ENCODE assay signal across 9 cellular contexts in the genomic region with DNA sequence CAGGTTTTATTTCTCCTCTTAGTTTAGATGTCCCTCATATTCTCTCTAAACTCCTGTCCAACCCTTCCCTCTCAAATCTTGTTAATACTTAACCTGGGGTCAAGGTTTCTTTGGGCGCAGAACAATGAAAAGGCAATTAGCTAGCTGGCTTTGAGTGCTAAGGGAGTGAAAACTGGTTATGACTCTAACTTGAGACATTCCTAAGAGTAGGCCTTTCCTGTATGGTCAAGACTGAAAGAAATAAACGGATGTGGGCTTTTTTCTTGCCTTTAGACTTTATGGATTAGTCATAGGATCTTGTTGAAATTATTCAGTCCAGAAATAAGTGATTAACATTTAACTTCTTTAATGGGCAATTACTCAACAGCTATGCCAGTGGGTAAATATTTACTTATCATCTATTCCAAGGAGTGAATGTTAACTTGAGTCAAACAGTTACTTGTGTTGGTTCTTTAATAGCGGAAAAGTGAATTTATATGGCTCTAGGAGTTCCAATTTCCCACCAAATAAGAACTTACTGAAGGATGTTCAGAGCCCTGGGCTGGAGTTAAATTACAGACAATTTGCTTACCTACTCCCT.
DNase-seq lines count a peak whose midpoint lies in the region.
"Had no signal": no experiment of that assay in that cellular context is flagged by ENCODE, and none has a peak within 500 bp of the region (broad histone marks: within the 10 kb centered on the region; RNA-seq: fewer than 3 reads in every experiment).

No MANE protein-coding gene starts in this region.

- no peaks in the 10 kb centered on the region for H3K4me1 ChIP-seq in Karpas-422 (ENCODE audit: low read length)
- H3K4me1 ChIP-seq in CD4-positive, alpha-beta memory T cell (ENCODE audit: insufficient read depth, low read length): no peaks in the 10 kb centered on the region
- H3K4me1 ChIP-seq: BLaER1 had no signal

- H3K4me3 ChIP-seq in Karpas-422 (ENCODE audit: low read length): no peak overlapping the region
- H3K4me3 ChIP-seq in CD4-positive, alpha-beta memory T cell (ENCODE audit: low read length in 2 of 2): no peak overlapping the region
- H3K4me3 ChIP-seq: BLaER1 had no signal

- CTCF ChIA-PET in CD4-positive, alpha-beta memory T cell (lab: Charles Lee; ENCODE audit: partially characterized antibody): no interaction called here

- H3K27me3 Mint-ChIP-seq in CD4-positive, alpha-beta memory T cell: no peaks in the 10 kb centered on the region

- no peaks in the 10 kb centered on the region for H3K9me3 ChIP-seq in Karpas-422 (ENCODE audit: low read length)
- no peaks in the 10 kb centered on the region for H3K9me3 ChIP-seq in CD4-positive, alpha-beta memory T cell (ENCODE audit: control insufficient read depth in 1 of 2, low read length in 2 of 2)
- H3K9me3 ChIP-seq: BLaER1 had no signal

- H3K27ac Mint-ChIP-seq in CD4-positive, alpha-beta memory T cell: no peak overlapping the region

- no peak overlapping the region for H3K4me2 ChIP-seq in Karpas-422 (ENCODE audit: low read depth, low read length, poor library complexity, severe bottlenecking)
- H3K4me2 ChIP-seq: BLaER1 had no signal

- no peaks in the 10 kb centered on the region for H3K36me3 ChIP-seq in Karpas-422 (ENCODE audit: insufficient read depth, low read length)
- no peaks in the 10 kb centered on the region for H3K36me3 ChIP-seq in CD4-positive, alpha-beta memory T cell (ENCODE audit: insufficient read depth, low read length)
- H3K36me3 ChIP-seq: BLaER1 had no signal

- H3K9me3 Mint-ChIP-seq in CD4-positive, alpha-beta memory T cell: peaks cover 0 to 1% (median 0%) of the 10 kb centered on the region in 8 donors

- no peak overlapping the region for H3K9ac ChIP-seq in Karpas-422 (ENCODE audit: low read length)
- H3K9ac ChIP-seq: BLaER1 had no signal

- DNase-seq in AG08395 (ENCODE audit: low spot score): peak; percentile 39
- DNase-seq in HCEC 1CT: peak; percentile 72
- DNase-seq in MV-4-11 (lab: John Stamatoyannopoulos, UW): peak; percentile 11
- DNase-seq in foreskin melanocyte: peak; percentile 25
- DNase-seq in Karpas-422: no peak
- DNase-seq in NCI-H1105 treated with DMSO at 0.1 percent for 48 hours (lab: John Stamatoyannopoulos, UW): no peak
- DNase-seq in NCI-H1417 (lab: John Stamatoyannopoulos, UW): no peak
- no peak for DNase-seq in CD4-positive, alpha-beta memory T cell

- no peaks in the 10 kb centered on the region for H3K27me3 ChIP-seq in Karpas-422 (ENCODE audit: low read length)
- no peaks in the 10 kb centered on the region for H3K27me3 ChIP-seq in CD4-positive, alpha-beta memory T cell (ENCODE audit: insufficient read depth, low read length)

- no peaks in the 10 kb centered on the region for H3K9me2 ChIP-seq in Karpas-422 (replicated peaks; ENCODE audit: insufficient read depth, low read length)

- H3K27ac ChIP-seq in Karpas-422 (ENCODE audit: low read length): no peak overlapping the region
- no peak overlapping the region for H3K27ac ChIP-seq in CD4-positive, alpha-beta memory T cell (ENCODE audit: low read depth, low read length)
- H3K27ac ChIP-seq: BLaER1 had no signal

- H2AFZ ChIP-seq in Karpas-422 (ENCODE audit: low read length): no peak overlapping the region

- no peak overlapping the region for H3K4me3 Mint-ChIP-seq in CD4-positive, alpha-beta memory T cell

- peaks cover 0 to 4% (median 3%) of the 10 kb centered on the region in 4 donors for H3K4me1 Mint-ChIP-seq in CD4-positive, alpha-beta memory T cell

- POLR2A ChIA-PET in CD4-positive, alpha-beta memory T cell (lab: Charles Lee; ENCODE audit: partially characterized antibody): no interaction called here

- no peaks in the 10 kb centered on the region for H3K79me2 ChIP-seq in Karpas-422 (ENCODE audit: low read length)

- intact Hi-C loops in CD4-positive, alpha-beta memory T cell (cut with micrococcal nuclease): no loop called here

- no peaks in the 10 kb centered on the region for H4K20me1 ChIP-seq in Karpas-422 (ENCODE audit: insufficient read depth, low read depth, low read length)
- H4K20me1 ChIP-seq: BLaER1 had no signal

- H3K36me3 Mint-ChIP-seq in CD4-positive, alpha-beta memory T cell: no peaks in the 10 kb centered on the region

Comparison
In these comparisons a context has a peak if more than half of its experiments do, and no peak if none do; other contexts are left out.
1. DNase-seq: peak in AG08395 (single experiment), HCEC 1CT (single experiment), MV-4-11 (single experiment) and foreskin melanocyte (single experiment); none in Karpas-422 (single experiment), NCI-H1105 treated with DMSO at 0.1 percent for 48 hours (single experiment), NCI-H1417 (0 of 3) and CD4-positive, alpha-beta memory T cell (0 of 5).